In the genomic region with DNA sequence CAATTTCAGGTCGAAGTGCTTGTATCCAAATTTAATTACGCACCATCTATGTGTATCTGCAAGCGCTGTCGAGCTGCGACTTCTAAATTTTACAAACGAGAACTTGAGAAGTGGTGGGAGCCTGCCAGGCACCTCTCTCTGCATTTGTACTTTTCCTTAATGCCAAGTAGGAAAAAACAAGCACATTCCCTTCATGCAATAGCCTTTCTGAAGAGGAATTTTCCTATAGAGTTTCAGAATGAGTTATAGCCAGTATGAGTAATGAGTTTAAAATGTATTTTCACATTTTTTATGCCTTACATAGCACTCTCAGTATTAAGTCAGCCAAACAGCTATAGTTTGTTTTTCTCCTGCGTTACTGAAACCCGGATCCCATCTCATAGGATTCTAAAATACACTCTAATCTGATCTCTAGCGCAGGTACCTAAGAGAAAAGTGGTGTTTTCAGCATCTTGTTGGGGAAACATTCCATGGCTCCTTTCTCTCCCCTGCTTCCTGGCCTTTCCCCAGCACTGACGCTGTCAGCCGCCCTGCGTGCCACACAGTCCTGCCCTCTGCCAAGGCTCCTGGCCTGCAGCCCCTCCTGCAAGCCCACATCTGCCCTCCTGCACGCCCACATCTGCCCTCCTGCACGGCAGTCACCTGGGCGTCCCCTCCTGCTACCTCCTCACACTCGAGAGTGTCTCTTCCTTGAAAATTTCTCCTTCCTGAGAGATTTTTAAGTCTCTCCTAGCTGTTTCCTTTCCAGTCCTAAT, we compare ENCODE assay signal across 10 cellular contexts.
DNase-seq lines count a peak whose midpoint lies in the region; ATAC-seq, FAIRE-seq and TF ChIP-seq lines count a peak whose summit lies in the region.
"Had no signal": no experiment of that assay in that cellular context is flagged by ENCODE, and none has a peak within 500 bp of the region (broad histone marks: within the 10 kb centered on the region; RNA-seq: fewer than 3 reads in every experiment).

No MANE protein-coding gene starts in this region.

- no peak overlapping the region for H3K27ac Mint-ChIP-seq in activated naive CD4-positive, alpha-beta T cell treated with anti-CD3 and anti-CD28 coated beads for 36 hours
- H3K27ac Mint-ChIP-seq: activated naive CD8-positive, alpha-beta T cell treated with anti-CD3 and anti-CD28 coated beads, Interleukin-2, amount 50 U/mL, for 24 hours had no signal

- intact Hi-C loops in left ventricle myocardium inferior (cut with micrococcal nuclease): no loop called here
- intact Hi-C loops in activated naive CD4-positive, alpha-beta T cell treated with anti-CD3 and anti-CD28 coated beads for 36 hours (cut with micrococcal nuclease): no loop called here

- peak overlapping the region; percentile 1 for H3K4me3 ChIP-seq in left ventricle myocardium inferior
- no peak overlapping the region for H3K4me3 ChIP-seq in smooth muscle cell

- peaks cover 46% of the 10 kb centered on the region for H3K27me3 Mint-ChIP-seq in activated naive CD4-positive, alpha-beta T cell treated with anti-CD3 and anti-CD28 coated beads for 36 hours (ENCODE audit: low read depth)

- DNase-seq in H54 (ENCODE audit: insufficient read length, low spot score) (peak; percentile 62), amniotic stem cell (lab: John Stamatoyannopoulos, UW) (peak; percentile 56), left ventricle myocardium inferior (peak; percentile 37), smooth muscle cell (lab: John Stamatoyannopoulos, UW; ENCODE audit: unreplicated experiment) (no peak), NCI-H1417 (lab: John Stamatoyannopoulos, UW) (no peak)
- no peak for DNase-seq in activated naive CD4-positive, alpha-beta T cell treated with anti-CD3 and anti-CD28 coated beads for 36 hours
- DNase-seq: activated naive CD8-positive, alpha-beta T cell treated with anti-CD3 and anti-CD28 coated beads, Interleukin-2, amount 50 U/mL, for 24 hours; NCI-H1048 had no signal

- H3K4me1 Mint-ChIP-seq in activated naive CD4-positive, alpha-beta T cell treated with anti-CD3 and anti-CD28 coated beads for 36 hours (ENCODE audit: low read depth): peaks cover under 1% of the 10 kb centered on the region

- H3K27me3 ChIP-seq in left ventricle myocardium inferior (ENCODE audit: low read depth) (no peaks in the 10 kb centered on the region), smooth muscle cell (ENCODE audit: low read depth) (no peaks in the 10 kb centered on the region)

- H3K4me3 Mint-ChIP-seq in activated naive CD4-positive, alpha-beta T cell treated with anti-CD3 and anti-CD28 coated beads for 36 hours: no peak overlapping the region
- H3K4me3 Mint-ChIP-seq: activated naive CD8-positive, alpha-beta T cell treated with anti-CD3 and anti-CD28 coated beads, Interleukin-2, amount 50 U/mL, for 24 hours had no signal

- FAIRE-seq in H54 (lab: Jason Lieb, UNC): no peak

- no peak for ATAC-seq in HG03460 (IDR thresholded peaks at IDR 0.05; ENCODE audit: unreplicated experiment)
- no peak for ATAC-seq in GM19463 (IDR thresholded peaks at IDR 0.05; ENCODE audit: unreplicated experiment)
- ATAC-seq: activated naive CD8-positive, alpha-beta T cell treated with anti-CD3 and anti-CD28 coated beads, Interleukin-2, amount 50 U/mL, for 24 hours had no signal

- TF ChIP-seq CTCF in left ventricle myocardium inferior (IDR thresholded peaks at IDR 0.05; ENCODE audit: borderline replicate concordance) (no peak), smooth muscle cell (IDR thresholded peaks at IDR 0.05; ENCODE audit: borderline replicate concordance, insufficient read depth, poor library complexity, severe bottlenecking) (no peak)

- no peaks in the 10 kb centered on the region for H3K79me2 ChIP-seq in smooth muscle cell (ENCODE audit: low read depth)

- H3K9me3 ChIP-seq in left ventricle myocardium inferior (replicated peaks) (no peaks in the 10 kb centered on the region), smooth muscle cell (replicated peaks; ENCODE audit: low read depth) (no peaks in the 10 kb centered on the region)

- H3K9ac ChIP-seq in smooth muscle cell (ENCODE audit: low read depth): peak overlapping the region; percentile 42

- peaks cover 18% of the 10 kb centered on the region for H3K4me1 ChIP-seq in left ventricle myocardium inferior
- peaks cover 26% of the 10 kb centered on the region for H3K4me1 ChIP-seq in smooth muscle cell (ENCODE audit: low read depth)

- TF ChIP-seq POLR2A in H54 (IDR thresholded peaks at IDR 0.05; ENCODE audit: low read depth, low read length): no peak

- no peaks in the 10 kb centered on the region for H3K36me3 Mint-ChIP-seq in activated naive CD4-positive, alpha-beta T cell treated with anti-CD3 and anti-CD28 coated beads for 36 hours (ENCODE audit: low read depth)

- H4K20me1 ChIP-seq in smooth muscle cell (ENCODE audit: low read depth): no peaks in the 10 kb centered on the region

- 80% methylated on average over 16 of the region's 16 CpGs for WGBS in smooth muscle cell (ENCODE audit: low lambda C conversion rate)

- H3F3A ChIP-seq in smooth muscle cell (ENCODE audit: low read depth): no peaks in the 10 kb centered on the region

- H3K36me3 ChIP-seq in left ventricle myocardium inferior (no peaks in the 10 kb centered on the region), smooth muscle cell (ENCODE audit: low read depth) (no peaks in the 10 kb centered on the region)

- H3K27ac ChIP-seq in left ventricle myocardium inferior (replicated peaks): peak overlapping the region; percentile 52
- peak overlapping the region; percentile 57 for H3K27ac ChIP-seq in smooth muscle cell (ENCODE audit: low read depth)

- no peak overlapping the region for H2AFZ ChIP-seq in smooth muscle cell (ENCODE audit: low read depth)

- CTCF ChIA-PET in activated naive CD4-positive, alpha-beta T cell treated with anti-CD3 and anti-CD28 coated beads for 36 hours (lab: Charles Lee): no interaction called here

- H3K4me2 ChIP-seq in smooth muscle cell: peak overlapping the region; percentile 39

- H3K9me3 Mint-ChIP-seq in activated naive CD4-positive, alpha-beta T cell treated with anti-CD3 and anti-CD28 coated beads for 36 hours: no peaks in the 10 kb centered on the region
- H3K9me3 Mint-ChIP-seq: activated naive CD8-positive, alpha-beta T cell treated with anti-CD3 and anti-CD28 coated beads, Interleukin-2, amount 50 U/mL, for 24 hours had no signal

Comparison
In these comparisons a context has a peak if more than half of its experiments do, and no peak if none do; other contexts are left out.
1. DNase-seq: peak in H54 (single experiment), amniotic stem cell (single experiment) and left ventricle myocardium inferior (single experiment); none in smooth muscle cell (single experiment), NCI-H1417 (0 of 3) and activated naive CD4-positive, alpha-beta T cell treated with anti-CD3 and anti-CD28 coated beads for 36 hours (single experiment).